18 cellular contexts compared by ENCODE assay signal in the genomic region with DNA sequence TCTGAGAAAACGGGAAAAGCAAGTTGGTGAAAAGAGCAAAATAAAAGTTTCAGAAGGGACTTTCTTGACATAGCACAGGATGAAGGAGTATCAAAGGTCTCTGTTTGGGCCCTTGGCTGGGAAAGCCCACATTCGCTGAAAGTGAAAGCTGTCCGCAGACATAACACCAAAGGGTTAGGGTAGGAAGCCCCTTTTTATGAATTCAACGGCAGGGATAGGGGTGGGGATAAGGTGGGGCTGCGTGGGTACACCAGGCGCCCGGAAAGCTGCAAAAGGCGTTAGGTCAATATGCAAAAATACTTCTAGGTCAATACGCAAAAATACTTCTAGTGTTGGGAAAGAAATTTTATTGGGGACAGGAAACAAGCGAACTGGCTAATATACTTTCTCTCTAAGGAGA.
A peak's percentile ranks its signal among the peaks of the same experiment; 100 is the strongest.
DNase-seq lines count a peak whose midpoint lies in the region; ATAC-seq, FAIRE-seq and TF ChIP-seq lines count a peak whose summit lies in the region.
"Had no signal": no experiment of that assay in that cellular context is flagged by ENCODE, and none has a peak within 500 bp of the region (broad histone marks: within the 10 kb centered on the region; RNA-seq: fewer than 3 reads in every experiment).

No MANE protein-coding gene starts in this region.

- no peak overlapping the region for H3K4me3 Mint-ChIP-seq in memory B cell
- H3K4me3 Mint-ChIP-seq: B cell, nephron progenitor cell had no signal

- peaks cover 4% of the 10 kb centered on the region for H3K9me3 Mint-ChIP-seq in memory B cell

- peaks cover 4% of the 10 kb centered on the region for H3K27me3 Mint-ChIP-seq in memory B cell

- H3K27me3 ChIP-seq in thyroid gland: no peaks in the 10 kb centered on the region
- no peaks in the 10 kb centered on the region for H3K27me3 ChIP-seq in upper lobe of right lung
- H3K27me3 ChIP-seq: body of pancreas, hepatocyte, right atrium auricular region had no signal

- no peaks in the 10 kb centered on the region for H3K36me3 Mint-ChIP-seq in memory B cell

- TF ChIP-seq POLR2A in thyroid gland (IDR thresholded peaks at IDR 0.05): no peak

- peaks cover 22% of the 10 kb centered on the region for H3K4me1 Mint-ChIP-seq in memory B cell

- H3K9me3 ChIP-seq in thyroid gland (no peaks in the 10 kb centered on the region), upper lobe of right lung (no peaks in the 10 kb centered on the region)
- H3K9me3 ChIP-seq: body of pancreas, right atrium auricular region, tibial artery had no signal

- intact Hi-C loops in thyroid gland (cut with DNase I): no loop called here
- intact Hi-C loops in upper lobe of right lung (cut with DNase I): loop anchor here (10.0 kb wide), 1 partner anchor 118 kb away; a partner anchor contains a TSS

- ATAC-seq in HG02885 (IDR thresholded peaks at IDR 0.05; ENCODE audit: poor library complexity, unreplicated experiment) (peak; percentile 39), memory B cell (ENCODE audit: low read depth) (no peak), upper lobe of right lung (no peak)
- ATAC-seq: body of pancreas had no signal

- in situ Hi-C loops in astrocyte of the spinal cord (cut with HindIII; ENCODE audit: low sequenced_read_pairs): no loop called here

- peak overlapping the region; percentile 41 for H3K27ac Mint-ChIP-seq in memory B cell
- H3K27ac Mint-ChIP-seq: B cell, nephron progenitor cell had no signal

- H3K36me3 ChIP-seq in thyroid gland (no peaks in the 10 kb centered on the region), upper lobe of right lung (no peaks in the 10 kb centered on the region)
- H3K36me3 ChIP-seq: right atrium auricular region, tibial artery had no signal

- peak overlapping the region; percentile 13 for H3K4me3 ChIP-seq in astrocyte of the spinal cord (ENCODE audit: low read depth, low read length)
- H3K4me3 ChIP-seq in thyroid gland (replicated peaks in 1 of 3): no peak overlapping the region
- no peak overlapping the region for H3K4me3 ChIP-seq in upper lobe of right lung
- H3K4me3 ChIP-seq: body of pancreas, hepatocyte, right atrium auricular region, tibial artery had no signal

- DNase-seq in GM18507 (ENCODE audit: extremely low spot score, insufficient read length, low read depth) (no peak), astrocyte of the spinal cord (ENCODE audit: low read depth, low spot score) (no peak), memory B cell (ENCODE audit: low spot score in 2 of 2) (no peak), EL (no peak), thyroid gland (no peak), NCI-H226 (no peak), upper lobe of right lung (no peak)
- DNase-seq: activated gamma-delta T cell; body of pancreas; NCI-H774; nephron progenitor cell; stimulated activated CD4-positive, alpha-beta T cell treated with anti-CD3 and anti-CD28 coated beads, Interleukin-2, amount 100 ng/mL, for 24 hours; tibial artery had no signal

- TF ChIP-seq CTCF in astrocyte of the spinal cord (IDR thresholded peaks at IDR 0.05; ENCODE audit: low read depth, low read length): no peak
- no peak for TF ChIP-seq CTCF in thyroid gland (IDR thresholded peaks at IDR 0.05)
- TF ChIP-seq CTCF in upper lobe of right lung (IDR thresholded peaks at IDR 0.05): no peak

- peak; percentile 73 for FAIRE-seq in GM18507 (lab: Jason Lieb, UNC)

- peaks cover 0 to 6% of the 10 kb centered on the region in 2 donors for H3K4me1 ChIP-seq in thyroid gland
- peaks cover 2% of the 10 kb centered on the region for H3K4me1 ChIP-seq in upper lobe of right lung

- H3K27ac ChIP-seq in thyroid gland (no peak overlapping the region), upper lobe of right lung (no peak overlapping the region)
- H3K27ac ChIP-seq: body of pancreas, hepatocyte, HL-60, right atrium auricular region, tibial artery had no signal

- WGBS in thyroid gland, 2 donors: 78 to 87% methylated on average over 10 of the region's 10 CpGs
